In the genomic region with DNA sequence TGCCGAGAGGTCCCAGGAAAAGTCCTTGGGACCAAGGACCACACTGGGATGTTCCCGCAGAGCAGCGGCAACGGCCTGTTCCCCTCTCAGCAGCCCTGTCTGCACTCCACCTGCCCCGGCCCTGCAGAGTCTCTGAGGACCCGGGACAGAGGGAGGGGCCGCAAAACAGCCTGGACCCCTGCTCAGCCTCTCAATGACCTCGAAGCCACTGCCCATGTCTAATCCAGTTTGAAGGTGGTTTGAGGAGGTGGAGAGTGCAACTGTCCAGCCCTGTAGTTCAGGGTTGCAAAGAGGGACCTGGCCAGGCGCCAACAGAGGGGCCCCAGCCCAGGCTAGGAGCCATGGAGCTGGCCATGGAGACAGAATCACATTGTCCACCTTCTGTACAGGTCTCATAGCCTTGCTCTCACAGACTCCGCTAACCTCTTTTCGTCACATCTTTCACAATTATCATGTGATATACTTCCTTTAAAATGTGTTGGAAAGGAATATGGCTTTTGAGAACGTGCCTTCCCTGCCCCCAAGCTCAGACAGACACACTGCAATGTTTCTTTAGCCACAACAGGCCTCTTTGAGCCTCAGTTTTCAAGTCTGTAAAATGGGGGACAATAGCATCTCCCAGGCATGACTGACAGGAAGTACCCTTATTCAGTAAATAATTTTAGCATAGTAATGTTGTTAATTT, we compare ENCODE assay signal across 18 cellular contexts. TPM values are rescaled to one million over a fixed set of nuclear protein-coding genes. Genes with fewer than 3 reads are reported as not detected.
DNase-seq lines count a peak whose midpoint lies in the region; ATAC-seq and TF ChIP-seq lines count a peak whose summit lies in the region.
"Had no signal": no experiment of that assay in that cellular context is flagged by ENCODE, and none has a peak within 500 bp of the region (broad histone marks: within the 10 kb centered on the region; RNA-seq: fewer than 3 reads in every experiment).

No MANE protein-coding gene starts in this region.

- H3K4me1 Mint-ChIP-seq in activated naive CD8-positive, alpha-beta T cell treated with anti-CD3 and anti-CD28 coated beads, Interleukin-2, amount 50 U/mL, for 24 hours = peaks cover 68% of the 10 kb centered on the region

- H3K27ac ChIP-seq in lower lobe of right lung (peak overlapping the region; percentile 60), upper lobe of left lung (peak overlapping the region; percentile 67 to 85 (median 72))
- H3K27ac ChIP-seq: 22Rv1 had no signal

- H3K4me3 Mint-ChIP-seq in activated naive CD8-positive, alpha-beta T cell treated with anti-CD3 and anti-CD28 coated beads, Interleukin-2, amount 50 U/mL, for 24 hours = no peak overlapping the region
- H3K4me3 Mint-ChIP-seq: T-helper 17 cell had no signal

- peaks cover 31% of the 10 kb centered on the region for H3K36me3 Mint-ChIP-seq in activated naive CD8-positive, alpha-beta T cell treated with anti-CD3 and anti-CD28 coated beads, Interleukin-2, amount 50 U/mL, for 24 hours (ENCODE audit: low read depth)

- no peaks in the 10 kb centered on the region for H3K27me3 Mint-ChIP-seq in activated naive CD8-positive, alpha-beta T cell treated with anti-CD3 and anti-CD28 coated beads, Interleukin-2, amount 50 U/mL, for 24 hours
- H3K27me3 Mint-ChIP-seq: activated CD4-positive, alpha-beta T cell treated with anti-CD3 and anti-CD28 coated beads for 36 hours; T-helper 17 cell had no signal

- no peak for TF ChIP-seq EP300 in upper lobe of left lung (IDR thresholded peaks at IDR 0.05)

- ATAC-seq in activated naive CD8-positive, alpha-beta T cell treated with anti-CD3 and anti-CD28 coated beads, Interleukin-2, amount 50 U/mL, for 24 hours = no peak
- ATAC-seq in lower lobe of right lung (peak; percentile 31 to 57), upper lobe of left lung (ENCODE audit: low FRiP score in 2 of 2) (peak in 1 of 2 donors; percentile 61), HG03439 (IDR thresholded peaks at IDR 0.05; ENCODE audit: unreplicated experiment) (no peak)
- ATAC-seq: activated CD4-positive, alpha-beta T cell treated with anti-CD3 and anti-CD28 coated beads for 36 hours; T-helper 17 cell had no signal

- DNase-seq in SIG-M5 treated with dmso at 0.1 percent for 504 hours (lab: John Stamatoyannopoulos, UW; ENCODE audit: unreplicated experiment) (peak; percentile 27), SIG-M5 (lab: John Stamatoyannopoulos, UW) (no peak), lower lobe of right lung (no peak), upper lobe of left lung (peak in 1 of 2 donors; percentile 49), NCI-H446 treated with DMSO at 0.1 percent for 48 hours (lab: John Stamatoyannopoulos, UW) (no peak), putamen (ENCODE audit: low spot score) (no peak)
- DNase-seq in activated naive CD8-positive, alpha-beta T cell treated with anti-CD3 and anti-CD28 coated beads, Interleukin-2, amount 50 U/mL, for 24 hours = no peak
- DNase-seq: activated CD4-positive, alpha-beta T cell treated with anti-CD3 and anti-CD28 coated beads for 36 hours; activated T-cell treated with anti-CD3 and anti-CD28 coated beads, Interleukin-2, amount 50 U/mL, for 1 hour; effector memory CD4-positive, alpha-beta T cell; foreskin melanocyte; NCI-H1930; NCI-H524; stimulated activated CD4-positive, alpha-beta T cell treated with anti-CD3 and anti-CD28 coated beads, Interleukin-4, amount 100 ng/mL, for 1 hour; T-helper 17 cell had no signal

- no peaks in the 10 kb centered on the region for H3K27me3 ChIP-seq in lower lobe of right lung (ENCODE audit: low read depth)
- H3K27me3 ChIP-seq in upper lobe of left lung = no peaks in the 10 kb centered on the region

- TF ChIP-seq CTCF in lower lobe of right lung (IDR thresholded peaks at IDR 0.05) (no peak), upper lobe of left lung (IDR thresholded peaks at IDR 0.05) (no peak)

- H3K9me3 Mint-ChIP-seq in activated naive CD8-positive, alpha-beta T cell treated with anti-CD3 and anti-CD28 coated beads, Interleukin-2, amount 50 U/mL, for 24 hours = peaks cover 15% of the 10 kb centered on the region

- no peak for TF ChIP-seq POLR2A in upper lobe of left lung (IDR thresholded peaks at IDR 0.05)

- H3K4me1 ChIP-seq in lower lobe of right lung = peaks cover 34% of the 10 kb centered on the region
- peaks cover 22 to 52% (median 24%) of the 10 kb centered on the region in 4 donors for H3K4me1 ChIP-seq in upper lobe of left lung
- H3K4me1 ChIP-seq: prostate gland had no signal

- no peaks in the 10 kb centered on the region for H3K9me3 ChIP-seq in lower lobe of right lung
- H3K9me3 ChIP-seq in upper lobe of left lung = peaks cover 0 to 6% (median 0%) of the 10 kb centered on the region in 4 donors
- H3K9me3 ChIP-seq: prostate gland had no signal

- peak overlapping the region; percentile 40 for H3K27ac Mint-ChIP-seq in activated naive CD8-positive, alpha-beta T cell treated with anti-CD3 and anti-CD28 coated beads, Interleukin-2, amount 50 U/mL, for 24 hours
- H3K27ac Mint-ChIP-seq: T-helper 17 cell had no signal

- H3K4me3 ChIP-seq in lower lobe of right lung (no peak overlapping the region), upper lobe of left lung (no peak overlapping the region)
- H3K4me3 ChIP-seq: prostate gland had no signal

- intact Hi-C loops in lower lobe of right lung (cut with DNase I) = no loop called here

- H3K36me3 ChIP-seq in lower lobe of right lung (peaks cover 5% of the 10 kb centered on the region), upper lobe of left lung (peaks cover 0 to 8% (median 0%) of the 10 kb centered on the region in 4 donors)
- H3K36me3 ChIP-seq: prostate gland had no signal

- 80 to 85% methylated on average over 3 to 12 of the region's 12 CpGs for WGBS in upper lobe of left lung, 2 donors

RNA-seq across cellular contexts. Expression of a gene that starts 49.3 kb away (rescaled TPM):
- total RNA-seq in lower lobe of right lung = 124 TPM
- 100 to 1,000 TPM; 117 to 195 (median 157) TPM for total RNA-seq in upper lobe of left lung

Comparison
In these comparisons a context has a peak if more than half of its experiments do, and no peak if none do; other contexts are left out.
1. ATAC-seq: peak in lower lobe of right lung (2 of 2); none in activated naive CD8-positive, alpha-beta T cell treated with anti-CD3 and anti-CD28 coated beads, Interleukin-2, amount 50 U/mL, for 24 hours (single experiment) and HG03439 (single experiment).